Comparison of ENCODE assay signal across 8 cellular contexts in the genomic region with DNA sequence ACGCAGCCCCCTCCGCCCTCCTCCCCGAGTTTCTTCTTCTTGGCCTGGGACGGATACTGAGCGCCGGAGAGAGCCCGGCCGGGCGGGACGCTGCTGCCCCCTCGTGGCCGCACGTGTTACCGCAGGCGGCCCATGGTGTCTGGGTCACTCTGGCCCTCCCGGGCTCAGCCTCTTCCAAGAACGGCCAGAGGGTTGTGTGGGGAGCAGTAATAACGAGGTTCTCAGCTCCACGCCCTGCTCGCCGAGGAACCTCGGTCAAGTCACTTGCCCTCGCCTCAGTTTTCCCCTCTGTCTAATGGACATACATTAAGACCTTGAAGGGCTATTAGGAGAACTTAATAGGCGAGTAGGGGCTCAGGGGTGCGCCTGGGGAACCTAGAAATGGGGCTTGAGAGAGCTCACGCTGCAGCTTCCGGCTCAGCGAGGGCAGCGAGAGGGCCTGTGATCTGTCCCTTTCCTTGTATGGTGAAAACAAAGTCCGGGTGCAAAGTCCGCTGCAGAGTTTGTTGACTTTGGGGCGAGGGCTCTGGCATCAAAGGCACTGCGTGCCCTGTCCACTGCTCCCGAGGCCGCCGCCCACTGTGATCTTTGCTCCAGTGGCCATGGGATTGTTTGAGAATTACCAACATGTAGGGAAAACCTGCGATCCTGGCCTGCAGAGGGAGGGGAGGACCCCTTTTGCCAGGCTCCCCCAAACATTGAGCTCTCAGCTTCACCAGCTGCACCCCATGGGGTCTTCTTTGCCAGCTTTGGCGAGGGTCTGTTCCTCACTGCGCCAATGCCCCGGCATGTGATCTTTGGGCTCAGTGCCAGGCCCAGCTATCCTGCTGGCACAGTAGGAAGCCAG. TPM values are rescaled to one million over a fixed set of nuclear protein-coding genes. Genes with fewer than 3 reads are reported as not detected.
A peak's percentile ranks its signal among the peaks of the same experiment; 100 is the strongest.
DNase-seq lines count a peak whose midpoint lies in the region; TF ChIP-seq lines count a peak whose summit lies in the region.

No MANE protein-coding gene starts in this region.

- no peaks in the 10 kb centered on the region for H3K9me3 ChIP-seq in neutrophil

- H3K27ac ChIP-seq in HL-60 (replicated peaks) (no peak overlapping the region), neutrophil (no peak overlapping the region)

- peak; percentile 81 for TF ChIP-seq CTCF in HL-60 (IDR thresholded peaks at IDR 0.05; ENCODE audit: insufficient read depth, low read length)
- TF ChIP-seq CTCF in fibroblast of villous mesenchyme (IDR thresholded peaks at IDR 0.05; ENCODE audit: insufficient read depth, low read depth, low read length) = peak; percentile 93
- peak; percentile 97 for TF ChIP-seq CTCF in neutrophil (IDR thresholded peaks at IDR 0.05)

- H3K4me3 ChIP-seq in HL-60 (replicated peaks; ENCODE audit: insufficient read depth, low read length) (no peak overlapping the region), fibroblast of villous mesenchyme (ENCODE audit: low read depth, low read length) (no peak overlapping the region), neutrophil (ENCODE audit: low read depth in 1 of 2, low read length in 1 of 2) (no peak overlapping the region)

- DNase-seq in GM03348 (ENCODE audit: low spot score) (peak; percentile 95), HL-60 (ENCODE audit: low read depth in 1 of 2, low spot score in 1 of 2) (peak in 1 of 2 experiments; percentile 68), RPMI8226 (peak; percentile 88), fibroblast of villous mesenchyme (ENCODE audit: low read depth) (peak; percentile 62), superior temporal gyrus (ENCODE audit: extremely low spot score) (peak; percentile 79), NCI-H2107 treated with DMSO at 0.1 percent for 48 hours (lab: John Stamatoyannopoulos, UW; ENCODE audit: unreplicated experiment) (no peak)
- peak; percentile 58 to 63 for DNase-seq in activated T-helper 1 cell treated with anti-CD3 and anti-CD28 coated beads, Interleukin-2, amount 50 U/mL, for 16 hours (ENCODE audit: low read depth in 1 of 2, low spot score in 1 of 2)

- H3K4me1 ChIP-seq in neutrophil (ENCODE audit: control insufficient read depth in 1 of 2, insufficient read depth in 1 of 2, low read depth in 1 of 2, low read length in 1 of 2) = peaks cover 0 to 5% of the 10 kb centered on the region in 2 experiments

- H3K27me3 ChIP-seq in HL-60 (ENCODE audit: insufficient read depth, poor library complexity, severe bottlenecking) (no peaks in the 10 kb centered on the region), neutrophil (peaks cover 14% of the 10 kb centered on the region)

- H3K36me3 ChIP-seq in neutrophil = no peaks in the 10 kb centered on the region

RNA-seq across cellular contexts. Expression of gene LRP5, which starts 14.4 kb away (rescaled TPM):
- total RNA-seq in fibroblast of villous mesenchyme = 28.3 and 31.5 TPM in 2 replicates

RNA-seq across cellular contexts. Expression of gene C11orf24, which starts 26.3 kb away (rescaled TPM):
- 50.1 and 64.4 TPM in 2 replicates for total RNA-seq in fibroblast of villous mesenchyme
